8 cellular contexts compared by ENCODE assay signal in the genomic region with DNA sequence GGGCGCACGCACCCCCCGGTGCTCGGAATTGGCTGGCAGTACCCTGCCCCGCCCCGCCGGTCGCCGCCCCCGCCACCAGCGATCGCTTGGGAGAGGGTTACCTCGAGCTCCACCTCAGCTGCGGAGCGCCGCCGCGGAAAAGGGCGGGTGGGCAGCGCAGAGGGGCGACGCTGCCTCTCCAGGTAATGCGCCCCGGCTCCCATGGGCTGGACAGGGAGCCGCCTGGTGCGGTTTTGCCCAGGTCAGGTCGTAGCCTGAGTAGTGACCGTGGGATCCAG. TPM values are rescaled to one million over a fixed set of nuclear protein-coding genes. Genes with fewer than 3 reads are reported as not detected.
DNase-seq lines count a peak whose midpoint lies in the region; ATAC-seq and TF ChIP-seq lines count a peak whose summit lies in the region.

No MANE protein-coding gene starts in this region.

- peak overlapping the region; percentile 94 for H3K4me3 Mint-ChIP-seq in activated naive CD4-positive, alpha-beta T cell treated with anti-CD3 and anti-CD28 coated beads, Interleukin-2, amount 10 ng/mL, durations not matched to agents 7 days and 5 days

- peak overlapping the region; percentile 21; the same call in 1 of the 2 replicates for H2AFZ ChIP-seq in OCI-LY7 (ENCODE audit: low read length)

- no peaks in the 10 kb centered on the region for H3K9me2 ChIP-seq in OCI-LY7 (ENCODE audit: insufficient read depth, low read length)

- H3K4me1 ChIP-seq in BLaER1 (peaks cover 62% of the 10 kb centered on the region), OCI-LY7 (ENCODE audit: insufficient read depth, low read length, poor library complexity, severe bottlenecking) (peaks cover 59% of the 10 kb centered on the region), heart right ventricle (peaks cover 6 to 52% (median 31%) of the 10 kb centered on the region in 9 donors)

- no TSS peak for BruUV-seq in OCI-LY7 (replicated peaks; lab: Mats Ljungman, UMichigan)

- H3K4me2 ChIP-seq in BLaER1, result peak overlapping the region; percentile 98
- H3K4me2 ChIP-seq in OCI-LY7 (ENCODE audit: low read length), result peak overlapping the region; percentile 92

- DNase-seq in OCI-LY7 (ENCODE audit: low spot score) (peak; percentile 52), heart right ventricle (peak in 1 of 2 donors; percentile 55), skeletal muscle cell (ENCODE audit: low read depth) (no peak), NCI-H2107 (lab: John Stamatoyannopoulos, UW) (no peak), cortex of kidney (lab: John Stamatoyannopoulos, UW) (no peak)
- DNase-seq in activated naive CD4-positive, alpha-beta T cell treated with anti-CD3 and anti-CD28 coated beads, Interleukin-2, amount 10 ng/mL, durations not matched to agents 7 days and 5 days, result peak; percentile 79

- no peaks in the 10 kb centered on the region for H3K9me3 ChIP-seq in BLaER1
- no peaks in the 10 kb centered on the region for H3K9me3 ChIP-seq in OCI-LY7 (ENCODE audit: low read length)
- H3K9me3 ChIP-seq in heart right ventricle, result no peaks in the 10 kb centered on the region

- H3K27ac ChIP-seq in BLaER1 (peak overlapping the region; percentile 79), OCI-LY7 (ENCODE audit: low read depth, low read length, poor library complexity, severe bottlenecking) (peak overlapping the region; percentile 63), heart right ventricle (peak overlapping the region in 8 of 10 donors; percentile 87 to 98 (median 92))

- H3K27ac Mint-ChIP-seq in activated naive CD4-positive, alpha-beta T cell treated with anti-CD3 and anti-CD28 coated beads, Interleukin-2, amount 10 ng/mL, durations not matched to agents 7 days and 5 days, result peak overlapping the region; percentile 93

- WGBS in heart right ventricle, 2 donors, result 3% methylated on average over 27 to 28 of the region's 28 CpGs

- H3K4me3 ChIP-seq in BLaER1 (peak overlapping the region; percentile 88), OCI-LY7 (ENCODE audit: low read depth, low read length, poor library complexity, severe bottlenecking) (peak overlapping the region; percentile 99), heart right ventricle (peak overlapping the region; percentile 50 to 94 (median 78)), skeletal muscle cell (ENCODE audit: low read depth, low read length) (peak overlapping the region; percentile 62)

- H3K36me3 ChIP-seq in BLaER1, result peaks cover 4% of the 10 kb centered on the region; the same call in 1 of the 2 replicates
- peaks cover 29% of the 10 kb centered on the region for H3K36me3 ChIP-seq in OCI-LY7 (ENCODE audit: insufficient read depth, low read length)
- H3K36me3 ChIP-seq in heart right ventricle, result peaks cover 0 to 6% (median 0%) of the 10 kb centered on the region in 9 donors

- H3K9me3 Mint-ChIP-seq in activated naive CD4-positive, alpha-beta T cell treated with anti-CD3 and anti-CD28 coated beads, Interleukin-2, amount 10 ng/mL, durations not matched to agents 7 days and 5 days, result no peaks in the 10 kb centered on the region

- POLR2A ChIA-PET in OCI-LY7 (lab: Charles Lee), result interaction anchor here (3.7 kb wide), 1 partner anchor 196 kb away, joined by 46 read pairs; no protein-coding TSS in a partner anchor

- peak in 2 of 8 donors; percentile 2 to 12 for ATAC-seq in heart right ventricle
- no peak for ATAC-seq in HG02588 (IDR thresholded peaks at IDR 0.05; ENCODE audit: unreplicated experiment)

- H3K36me3 Mint-ChIP-seq in activated naive CD4-positive, alpha-beta T cell treated with anti-CD3 and anti-CD28 coated beads, Interleukin-2, amount 10 ng/mL, durations not matched to agents 7 days and 5 days, result peaks cover 25% of the 10 kb centered on the region

- peaks cover 47% of the 10 kb centered on the region for H3K4me1 Mint-ChIP-seq in activated naive CD4-positive, alpha-beta T cell treated with anti-CD3 and anti-CD28 coated beads, Interleukin-2, amount 10 ng/mL, durations not matched to agents 7 days and 5 days

- CTCF ChIA-PET in OCI-LY7 (lab: Charles Lee; ENCODE audit: unreplicated experiment), result interaction anchor here (0.8 kb wide), 1 partner anchor 197 kb away, joined by 4 read pairs; no protein-coding TSS in a partner anchor
- CTCF ChIA-PET in activated naive CD4-positive, alpha-beta T cell treated with anti-CD3 and anti-CD28 coated beads, Interleukin-2, amount 10 ng/mL, durations not matched to agents 7 days and 5 days (lab: Charles Lee), result interaction anchor here (1.0 to 7.3 kb wide), 2 partner anchors 61 to 195 kb away, joined by 3 to 184 read pairs; no protein-coding TSS in a partner anchor

- H3K9ac ChIP-seq in BLaER1, result peak overlapping the region; percentile 78

- H4K20me1 ChIP-seq in BLaER1 (peaks cover 81% of the 10 kb centered on the region), OCI-LY7 (ENCODE audit: insufficient read depth, low read length) (peaks cover 24% of the 10 kb centered on the region)

- TF ChIP-seq CTCF in OCI-LY7 (conservative IDR thresholded peaks at IDR 0.05; ENCODE audit: low read length) (no peak), heart right ventricle (IDR thresholded peaks at IDR 0.05) (no peak)

- H3K27me3 Mint-ChIP-seq in activated naive CD4-positive, alpha-beta T cell treated with anti-CD3 and anti-CD28 coated beads, Interleukin-2, amount 10 ng/mL, durations not matched to agents 7 days and 5 days, result peaks cover 3% of the 10 kb centered on the region

- H3K79me2 ChIP-seq in OCI-LY7 (ENCODE audit: insufficient read depth, low read depth, low read length), result peaks cover 44% of the 10 kb centered on the region

- intact Hi-C loops in OCI-LY7 (cut with micrococcal nuclease; ENCODE audit: unreplicated experiment) (loop anchor here (5.0 kb wide), 2 partner anchors 62 to 98 kb away; no protein-coding TSS in a partner anchor), heart right ventricle (cut with DNase I) (loop anchor here in 8 of 10 donors (5.0 to 10.0 kb wide), 9 partner anchors 37 to 201 kb away; no protein-coding TSS in a partner anchor)

- H3K27me3 ChIP-seq in BLaER1, result peaks cover 27% of the 10 kb centered on the region; the same call in 1 of the 2 replicates
- no peaks in the 10 kb centered on the region for H3K27me3 ChIP-seq in heart right ventricle

RNA-seq across cellular contexts. Expression of a gene that starts 1.3 kb away (rescaled TPM):
- total RNA-seq in OCI-LY7 (2014; rRNA removed; shearing (Covaris generic)), result 29.0 and 33.7 TPM in 2 replicates
- total RNA-seq in OCI-LY7 (2022), result 36.7 and 50.7 TPM in 2 replicates
- 10 to 100 TPM in 9 of 10 donors, 1 to 10 TPM in 1; 7.6 to 77.3 (median 16.3) TPM for total RNA-seq in heart right ventricle
- polyA plus RNA-seq in heart right ventricle, result 10 to 100 TPM in 1 of 2 donors, 1 to 10 TPM in 1; 5.5 to 10.6 TPM

Comparison
In these comparisons a context has a peak if more than half of its experiments do, and no peak if none do; other contexts are left out.
1. DNase-seq: peak in OCI-LY7 (single experiment) and activated naive CD4-positive, alpha-beta T cell treated with anti-CD3 and anti-CD28 coated beads, Interleukin-2, amount 10 ng/mL, durations not matched to agents 7 days and 5 days (single experiment); none in skeletal muscle cell (single experiment), NCI-H2107 (single experiment) and cortex of kidney (single experiment).
2. Peak in every context shown above with its lines, with median percentiles within 50 percentile points of each other: H3K27ac ChIP-seq and H3K4me3 ChIP-seq.